Comparison of ENCODE assay signal across 7 cellular contexts in the genomic region with DNA sequence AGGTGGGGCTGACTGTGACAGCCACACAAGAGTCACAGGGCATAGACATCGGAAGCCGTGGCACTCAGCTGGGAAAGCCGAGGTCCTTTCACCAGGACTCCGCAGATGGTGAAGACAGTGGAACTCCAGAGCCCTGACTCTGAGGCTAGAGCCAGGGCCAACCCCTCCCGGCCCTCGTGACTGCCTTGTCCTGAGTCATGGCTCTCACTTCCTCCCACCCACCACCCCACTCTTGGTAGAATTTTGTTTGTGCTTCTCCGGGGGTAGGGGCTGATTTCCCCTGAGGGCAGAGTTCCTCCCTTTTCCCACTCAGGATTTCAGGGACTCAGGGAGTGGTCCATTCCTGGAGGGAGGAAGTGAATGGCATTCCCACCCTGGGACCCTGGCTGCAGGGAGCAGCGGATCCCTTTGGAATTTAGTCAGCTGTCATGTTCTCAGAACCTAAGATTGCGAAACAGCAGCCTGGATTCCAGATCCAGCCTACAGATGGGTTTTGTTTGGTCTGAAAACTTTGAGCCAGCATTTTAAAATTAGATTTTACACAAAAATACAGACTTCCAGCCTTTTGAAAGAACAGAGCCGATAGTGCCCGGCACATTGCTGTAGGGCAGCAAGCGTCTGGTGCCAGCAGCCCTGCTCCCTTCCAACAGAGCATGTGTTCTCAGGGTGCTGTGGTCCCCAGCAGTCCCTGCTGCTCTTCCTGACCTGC.
DNase-seq lines count a peak whose midpoint lies in the region; ATAC-seq and TF ChIP-seq lines count a peak whose summit lies in the region.

No MANE protein-coding gene starts in this region.

- no peak for TF ChIP-seq CTCF in astrocyte of the spinal cord (IDR thresholded peaks at IDR 0.05; ENCODE audit: low read depth, low read length)

- ATAC-seq in HG02763 (IDR thresholded peaks at IDR 0.05; ENCODE audit: unreplicated experiment) = no peak
- no peak for ATAC-seq in HG02970 (IDR thresholded peaks at IDR 0.05; ENCODE audit: low FRiP score, unreplicated experiment)

- no peak overlapping the region for H3K4me3 ChIP-seq in astrocyte of the spinal cord (ENCODE audit: low read depth, low read length)

- DNase-seq in HS-27A (ENCODE audit: low read depth) (peak; percentile 12), astrocyte of the spinal cord (ENCODE audit: low read depth, low spot score) (peak; percentile 50), iPS-NIHi7 (ENCODE audit: extremely low spot score) (peak; percentile 48), iPS-NIHi11 (ENCODE audit: low spot score) (no peak)
- peak; percentile 36 to 38 for DNase-seq in stimulated activated CD4-positive, alpha-beta T cell treated with anti-CD3 and anti-CD28 coated beads, Interleukin-2, amount 100 ng/mL, for 24 hours

- in situ Hi-C loops in astrocyte of the spinal cord (cut with HindIII; ENCODE audit: low sequenced_read_pairs) = no loop called here
